Comparison of ENCODE assay signal across 28 cellular contexts in the genomic region with DNA sequence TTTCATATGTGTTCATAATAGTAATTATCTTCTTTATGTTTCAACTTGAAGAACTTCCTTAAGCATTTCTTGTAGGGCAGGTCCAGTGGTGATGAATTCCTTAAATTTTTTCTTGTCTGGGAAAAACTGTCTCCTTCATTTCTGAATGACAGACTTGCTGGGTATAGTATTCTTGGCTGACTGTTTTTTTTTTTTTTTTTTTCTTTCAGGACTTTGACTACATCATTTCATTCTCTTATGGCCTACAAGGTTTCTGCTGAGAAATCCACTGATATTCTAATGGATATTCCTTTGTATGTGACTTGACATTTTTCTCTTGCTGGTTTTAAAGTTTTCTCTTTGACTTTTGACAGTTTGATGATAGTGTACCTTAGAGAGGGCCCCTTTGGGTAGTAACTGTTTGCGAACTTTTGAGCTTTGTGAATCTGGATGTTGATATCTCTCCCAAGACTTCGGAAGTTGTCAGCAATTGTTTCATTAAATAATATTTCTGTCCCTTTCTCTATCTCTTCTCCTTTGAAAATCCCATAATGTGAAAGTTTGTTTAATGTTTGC.
"Had no signal": no experiment of that assay in that cellular context is flagged by ENCODE, and none has a peak within 500 bp of the region (broad histone marks: within the 10 kb centered on the region; RNA-seq: fewer than 3 reads in every experiment).

No MANE protein-coding gene starts in this region.

- H3K4me1 Mint-ChIP-seq: nephron; neural progenitor cell; stimulated activated effector memory CD8-positive, alpha-beta T cell treated with anti-CD3 and anti-CD28 coated beads, Interleukin-12 subunit alpha, Interleukin-12 subunit beta, amount 100 ng/mL, for 72 hours; stimulated activated naive B cell treated with anti-CD40 and anti-IgM and Interleukin-4, amounts not matched to agents 10 μg/mL and 1 μg/mL and 100 μg/mL, for 72 hours had no signal

- H3K27me3 ChIP-seq: neural progenitor cell, ovary, right lobe of liver, sigmoid colon, stomach, thyroid gland, tibial nerve, upper lobe of left lung, vagina had no signal

- H3K27ac ChIP-seq: neural progenitor cell, ovary, parathyroid adenoma, psoas muscle, right lobe of liver, sigmoid colon, stomach, thoracic aorta, thyroid gland, tibial nerve, upper lobe of left lung, vagina had no signal

- H3K36me3 Mint-ChIP-seq: neural progenitor cell; stimulated activated effector memory CD8-positive, alpha-beta T cell treated with anti-CD3 and anti-CD28 coated beads, Interleukin-12 subunit alpha, Interleukin-12 subunit beta, amount 100 ng/mL, for 72 hours had no signal

- H3K4me2 ChIP-seq: neural progenitor cell had no signal

- H3K27ac Mint-ChIP-seq: nephron; neural progenitor cell; progenitor cell of endocrine pancreas; stimulated activated effector memory CD8-positive, alpha-beta T cell treated with anti-CD3 and anti-CD28 coated beads, Interleukin-12 subunit alpha, Interleukin-12 subunit beta, amount 100 ng/mL, for 72 hours; stimulated activated naive B cell treated with anti-CD40 and anti-IgM and Interleukin-4, amounts not matched to agents 10 μg/mL and 1 μg/mL and 100 μg/mL, for 72 hours; stimulated activated naive CD8-positive, alpha-beta T cell treated with anti-CD3 and anti-CD28 coated beads, Interleukin-15, Interleukin-2, amounts not matched to agents 100 ng/mL and 50 ng/mL, for 24 hours had no signal

- ATAC-seq: psoas muscle; right cardiac atrium; right lobe of liver; stimulated activated effector memory CD8-positive, alpha-beta T cell treated with anti-CD3 and anti-CD28 coated beads, Interleukin-12 subunit alpha, Interleukin-12 subunit beta, amount 100 ng/mL, for 72 hours; stimulated activated naive B cell treated with anti-CD40 and anti-IgM and Interleukin-4, amounts not matched to agents 10 μg/mL and 1 μg/mL and 100 μg/mL, for 72 hours had no signal

- H3K36me3 ChIP-seq: neural progenitor cell, ovary, right lobe of liver, sigmoid colon, stomach, thoracic aorta, thyroid gland, tibial nerve, upper lobe of left lung, vagina had no signal

- H3K4me3 Mint-ChIP-seq: nephron; neural progenitor cell; stimulated activated effector memory CD8-positive, alpha-beta T cell treated with anti-CD3 and anti-CD28 coated beads, Interleukin-12 subunit alpha, Interleukin-12 subunit beta, amount 100 ng/mL, for 72 hours; stimulated activated naive B cell treated with anti-CD40 and anti-IgM and Interleukin-4, amounts not matched to agents 10 μg/mL and 1 μg/mL and 100 μg/mL, for 72 hours; stimulated activated naive CD8-positive, alpha-beta T cell treated with anti-CD3 and anti-CD28 coated beads, Interleukin-15, Interleukin-2, amounts not matched to agents 100 ng/mL and 50 ng/mL, for 24 hours had no signal

- H3K4me3 ChIP-seq: neural progenitor cell, ovary, psoas muscle, right lobe of liver, sigmoid colon, stomach, thoracic aorta, thyroid gland, tibial nerve, upper lobe of left lung, vagina had no signal

- H3K4me1 ChIP-seq: neural progenitor cell, parathyroid adenoma, psoas muscle, right lobe of liver, sigmoid colon, stomach, thyroid gland, tibial nerve, upper lobe of left lung, vagina had no signal

- H3K9ac ChIP-seq: neural progenitor cell, parathyroid adenoma had no signal

- FAIRE-seq: urothelium cell line had no signal

- H3K27me3 Mint-ChIP-seq: progenitor cell of endocrine pancreas; stimulated activated naive B cell treated with anti-CD40 and anti-IgM and Interleukin-4, amounts not matched to agents 10 μg/mL and 1 μg/mL and 100 μg/mL, for 72 hours; stimulated activated naive CD8-positive, alpha-beta T cell treated with anti-CD3 and anti-CD28 coated beads, Interleukin-15, Interleukin-2, amounts not matched to agents 100 ng/mL and 50 ng/mL, for 24 hours had no signal

- H3K9me3 ChIP-seq: ovary, thoracic aorta, thyroid gland had no signal

- DNase-seq: occipital lobe; ovary; posterior cingulate gyrus; psoas muscle; right cardiac atrium; right lobe of liver; sigmoid colon; small intestine; stimulated activated CD4-positive, alpha-beta T cell treated with anti-CD3 and anti-CD28 coated beads, Interleukin-15, amount 100 ng/mL, for 24 hours; stimulated activated CD4-positive, alpha-beta T cell treated with anti-CD3 and anti-CD28 coated beads, Interleukin-2, amount 100 ng/mL, for 24 hours; stimulated activated CD4-positive, alpha-beta T cell treated with anti-CD3 and anti-CD28 coated beads, Interleukin-2, amount 100 ng/mL, for 48 hours; stimulated activated CD4-positive, alpha-beta T cell treated with anti-CD3 and anti-CD28 coated beads, Interleukin-4, amount 100 ng/mL, for 24 hours; stimulated activated naive B cell treated with anti-CD40 and anti-IgM and Interleukin-4, amounts not matched to agents 10 μg/mL and 1 μg/mL and 100 μg/mL, for 72 hours; stimulated activated naive CD4-positive, alpha-beta T cell treated with Interleukin-2 at 50 U/mL for 16 hours; stomach; thyroid gland; trophoblast cell; upper lobe of left lung had no signal

- H2AFZ ChIP-seq: neural progenitor cell, parathyroid adenoma had no signal
